Comparison of ENCODE assay signal across 1 cellular context in genomic region chr6:89413006-89413400, GRCh38.
TF ChIP-seq lines count a peak whose summit lies in the region.

No MANE protein-coding gene starts in this region.

TF ChIP-seq in HepG2, 621 proteins besides CTCF, POLR2A, EP300 and RAD21:
- TF ChIP-seq YY1 (IDR thresholded peaks at IDR 0.05; ENCODE audit: insufficient read depth, insufficient replicate concordance, low read depth, low read length) (no peak), BCLAF1 (IDR thresholded peaks at IDR 0.05) (no peak), ZNF572 (CRISPR knock-in tag; IDR thresholded peaks at IDR 0.05) (no peak), DMTF1 (CRISPR knock-in tag; IDR thresholded peaks at IDR 0.05) (no peak), ZNF776 (CRISPR knock-in tag; IDR thresholded peaks at IDR 0.05) (no peak), EHMT2 (IDR thresholded peaks at IDR 0.05; ENCODE audit: borderline replicate concordance, low read depth, low read length) (no peak), KAT8 (CRISPR knock-in tag; IDR thresholded peaks at IDR 0.05) (no peak)
- TF ChIP-seq, protein P1, sequence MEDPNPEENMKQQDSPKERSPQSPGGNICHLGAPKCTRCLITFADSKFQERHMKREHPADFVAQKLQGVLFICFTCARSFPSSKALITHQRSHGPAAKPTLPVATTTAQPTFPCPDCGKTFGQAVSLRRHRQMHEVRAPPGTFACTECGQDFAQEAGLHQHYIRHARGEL (CRISPR knock-in tag; IDR thresholded peaks at IDR 0.05) = no peak
